Comparison of ENCODE assay signal across 1 cellular context in the genomic region with DNA sequence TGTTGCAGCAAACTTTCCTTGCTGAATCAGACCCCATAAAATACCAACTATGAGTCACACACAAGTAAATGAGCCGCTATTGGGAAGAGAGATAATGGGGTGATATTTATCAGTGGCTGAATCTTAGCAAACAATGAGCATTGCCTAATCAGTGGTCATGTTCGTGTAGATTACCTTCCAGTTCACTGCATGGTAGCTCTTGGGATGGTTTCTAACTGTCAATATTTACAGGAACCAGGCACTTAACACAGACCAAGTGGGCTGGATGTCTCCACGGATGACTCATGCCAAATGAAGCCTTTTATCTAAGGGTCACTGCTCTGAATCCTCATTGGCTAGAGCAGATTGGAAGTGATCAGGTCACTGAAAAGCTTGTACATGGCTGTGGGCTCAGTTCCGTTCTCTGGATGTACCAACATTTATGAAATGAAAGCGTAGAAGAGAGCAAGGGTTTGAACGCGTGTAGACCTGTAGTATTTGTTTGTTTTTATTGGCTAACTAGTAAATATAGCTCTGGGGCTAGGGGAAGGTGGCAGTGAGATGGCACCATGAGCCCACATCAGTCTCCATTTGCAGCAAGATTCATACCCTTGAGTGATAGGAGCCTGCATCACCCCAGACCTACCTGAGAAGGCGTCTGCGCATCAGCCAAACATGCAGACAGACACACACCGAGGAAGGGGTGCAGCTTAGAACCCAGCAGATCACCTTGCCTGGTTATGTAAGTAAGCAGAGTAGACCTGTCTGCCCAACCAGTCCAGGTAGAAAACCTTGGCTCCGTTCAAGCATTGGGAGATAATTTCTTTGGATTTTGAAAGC.
TF ChIP-seq lines count a peak whose summit lies in the region.

No MANE protein-coding gene starts in this region.

TF ChIP-seq in HepG2, 621 proteins besides CTCF, POLR2A, EP300 and RAD21 (continued from another document and continues in another):
- TF ChIP-seq, protein P1, sequence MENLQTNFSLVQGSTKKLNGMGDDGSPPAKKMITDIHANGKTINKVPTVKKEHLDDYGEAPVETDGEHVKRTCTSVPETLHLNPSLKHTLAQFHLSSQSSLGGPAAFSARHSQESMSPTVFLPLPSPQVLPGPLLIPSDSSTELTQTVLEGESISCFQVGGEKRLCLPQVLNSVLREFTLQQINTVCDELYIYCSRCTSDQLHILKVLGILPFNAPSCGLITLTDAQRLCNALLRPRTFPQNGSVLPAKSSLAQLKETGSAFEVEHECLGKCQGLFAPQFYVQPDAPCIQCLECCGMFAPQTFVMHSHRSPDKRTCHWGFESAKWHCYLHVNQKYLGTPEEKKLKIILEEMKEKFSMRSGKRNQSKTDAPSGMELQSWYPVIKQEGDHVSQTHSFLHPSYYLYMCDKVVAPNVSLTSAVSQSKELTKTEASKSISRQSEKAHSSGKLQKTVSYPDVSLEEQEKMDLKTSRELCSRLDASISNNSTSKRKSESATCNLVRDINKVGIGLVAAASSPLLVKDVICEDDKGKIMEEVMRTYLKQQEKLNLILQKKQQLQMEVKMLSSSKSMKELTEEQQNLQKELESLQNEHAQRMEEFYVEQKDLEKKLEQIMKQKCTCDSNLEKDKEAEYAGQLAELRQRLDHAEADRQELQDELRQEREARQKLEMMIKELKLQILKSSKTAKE (CRISPR knock-in tag; IDR thresholded peaks at IDR 0.05; ENCODE audit: borderline replicate concordance), result peak; percentile 95
- TF ChIP-seq, protein P2, sequence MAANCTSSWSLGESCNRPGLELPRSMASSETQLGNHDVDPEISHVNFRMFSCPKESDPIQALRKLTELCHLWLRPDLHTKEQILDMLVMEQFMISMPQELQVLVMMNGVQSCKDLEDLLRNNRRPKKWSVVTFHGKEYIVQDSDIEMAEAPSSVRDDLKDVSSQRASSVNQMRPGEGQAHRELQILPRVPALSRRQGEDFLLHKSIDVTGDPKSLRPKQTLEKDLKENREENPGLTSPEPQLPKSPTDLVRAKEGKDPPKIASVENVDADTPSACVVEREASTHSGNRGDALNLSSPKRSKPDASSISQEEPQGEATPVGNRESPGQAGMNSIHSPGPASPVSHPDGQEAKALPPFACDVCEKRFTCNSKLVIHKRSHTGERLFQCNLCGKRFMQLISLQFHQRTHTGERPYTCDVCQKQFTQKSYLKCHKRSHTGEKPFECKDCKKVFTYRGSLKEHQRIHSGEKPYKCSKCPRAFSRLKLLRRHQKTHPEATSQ (CRISPR knock-in tag; IDR thresholded peaks at IDR 0.05; ENCODE audit: borderline replicate concordance), result peak; percentile 49; the same call in 1 of the 2 replicates
- TF ChIP-seq, protein P3, sequence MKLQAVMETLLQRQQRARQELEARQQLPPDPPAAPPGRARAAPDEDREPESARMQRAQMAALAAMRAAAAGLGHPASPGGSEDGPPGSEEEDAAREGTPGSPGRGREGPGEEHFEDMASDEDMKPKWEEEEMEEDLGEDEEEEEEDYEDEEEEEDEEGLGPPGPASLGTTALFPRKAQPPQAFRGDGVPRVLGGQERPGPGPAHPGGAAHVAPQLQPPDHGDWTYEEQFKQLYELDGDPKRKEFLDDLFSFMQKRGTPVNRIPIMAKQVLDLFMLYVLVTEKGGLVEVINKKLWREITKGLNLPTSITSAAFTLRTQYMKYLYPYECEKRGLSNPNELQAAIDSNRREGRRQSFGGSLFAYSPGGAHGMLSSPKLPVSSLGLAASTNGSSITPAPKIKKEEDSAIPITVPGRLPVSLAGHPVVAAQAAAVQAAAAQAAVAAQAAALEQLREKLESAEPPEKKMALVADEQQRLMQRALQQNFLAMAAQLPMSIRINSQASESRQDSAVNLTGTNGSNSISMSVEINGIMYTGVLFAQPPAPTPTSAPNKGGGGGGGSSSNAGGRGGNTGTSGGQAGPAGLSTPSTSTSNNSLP (IDR thresholded peaks at IDR 0.05; ENCODE audit: low read depth, low read length), result peak; percentile 94
- no peak for TF ChIP-seq PLRG1 (conservative IDR thresholded peaks at IDR 0.05)
- TF ChIP-seq, protein P4, sequence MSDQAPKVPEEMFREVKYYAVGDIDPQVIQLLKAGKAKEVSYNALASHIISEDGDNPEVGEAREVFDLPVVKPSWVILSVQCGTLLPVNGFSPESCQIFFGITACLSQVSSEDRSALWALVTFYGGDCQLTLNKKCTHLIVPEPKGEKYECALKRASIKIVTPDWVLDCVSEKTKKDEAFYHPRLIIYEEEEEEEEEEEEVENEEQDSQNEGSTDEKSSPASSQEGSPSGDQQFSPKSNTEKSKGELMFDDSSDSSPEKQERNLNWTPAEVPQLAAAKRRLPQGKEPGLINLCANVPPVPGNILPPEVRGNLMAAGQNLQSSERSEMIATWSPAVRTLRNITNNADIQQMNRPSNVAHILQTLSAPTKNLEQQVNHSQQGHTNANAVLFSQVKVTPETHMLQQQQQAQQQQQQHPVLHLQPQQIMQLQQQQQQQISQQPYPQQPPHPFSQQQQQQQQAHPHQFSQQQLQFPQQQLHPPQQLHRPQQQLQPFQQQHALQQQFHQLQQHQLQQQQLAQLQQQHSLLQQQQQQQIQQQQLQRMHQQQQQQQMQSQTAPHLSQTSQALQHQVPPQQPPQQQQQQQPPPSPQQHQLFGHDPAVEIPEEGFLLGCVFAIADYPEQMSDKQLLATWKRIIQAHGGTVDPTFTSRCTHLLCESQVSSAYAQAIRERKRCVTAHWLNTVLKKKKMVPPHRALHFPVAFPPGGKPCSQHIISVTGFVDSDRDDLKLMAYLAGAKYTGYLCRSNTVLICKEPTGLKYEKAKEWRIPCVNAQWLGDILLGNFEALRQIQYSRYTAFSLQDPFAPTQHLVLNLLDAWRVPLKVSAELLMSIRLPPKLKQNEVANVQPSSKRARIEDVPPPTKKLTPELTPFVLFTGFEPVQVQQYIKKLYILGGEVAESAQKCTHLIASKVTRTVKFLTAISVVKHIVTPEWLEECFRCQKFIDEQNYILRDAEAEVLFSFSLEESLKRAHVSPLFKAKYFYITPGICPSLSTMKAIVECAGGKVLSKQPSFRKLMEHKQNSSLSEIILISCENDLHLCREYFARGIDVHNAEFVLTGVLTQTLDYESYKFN (CRISPR knock-in tag; conservative IDR thresholded peaks at IDR 0.05), result peak; percentile 96
- TF ChIP-seq ZNF232 (CRISPR knock-in tag; IDR thresholded peaks at IDR 0.05; ENCODE audit: borderline replicate concordance), result peak; percentile 33; the same call in 1 of the 2 replicates
- peak; percentile 53 for TF ChIP-seq ASH2L (IDR thresholded peaks at IDR 0.05; ENCODE audit: insufficient read length, low read depth, low read length)
- no peak for TF ChIP-seq ZNF563 (CRISPR knock-in tag; IDR thresholded peaks at IDR 0.05)
- TF ChIP-seq MED8 (CRISPR knock-in tag; IDR thresholded peaks at IDR 0.05; ENCODE audit: insufficient replicate concordance), result peak; percentile 100
- TF ChIP-seq RXRA (CRISPR knock-in tag; IDR thresholded peaks at IDR 0.05), result peak; percentile 92; the same call in 1 of the 2 replicates
- TF ChIP-seq, protein P5, sequence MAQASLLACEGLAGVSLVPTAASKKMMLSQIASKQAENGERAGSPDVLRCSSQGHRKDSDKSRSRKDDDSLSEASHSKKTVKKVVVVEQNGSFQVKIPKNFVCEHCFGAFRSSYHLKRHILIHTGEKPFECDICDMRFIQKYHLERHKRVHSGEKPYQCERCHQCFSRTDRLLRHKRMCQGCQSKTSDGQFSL (CRISPR knock-in tag; IDR thresholded peaks at IDR 0.05), result no peak
- 0 out of 2 replicates have a peak, but pooled peaks have one; percentile 44 for TF ChIP-seq ARHGAP35 (CRISPR knock-in tag; IDR thresholded peaks at IDR 0.05; ENCODE audit: borderline replicate concordance)
- TF ChIP-seq, protein P6, sequence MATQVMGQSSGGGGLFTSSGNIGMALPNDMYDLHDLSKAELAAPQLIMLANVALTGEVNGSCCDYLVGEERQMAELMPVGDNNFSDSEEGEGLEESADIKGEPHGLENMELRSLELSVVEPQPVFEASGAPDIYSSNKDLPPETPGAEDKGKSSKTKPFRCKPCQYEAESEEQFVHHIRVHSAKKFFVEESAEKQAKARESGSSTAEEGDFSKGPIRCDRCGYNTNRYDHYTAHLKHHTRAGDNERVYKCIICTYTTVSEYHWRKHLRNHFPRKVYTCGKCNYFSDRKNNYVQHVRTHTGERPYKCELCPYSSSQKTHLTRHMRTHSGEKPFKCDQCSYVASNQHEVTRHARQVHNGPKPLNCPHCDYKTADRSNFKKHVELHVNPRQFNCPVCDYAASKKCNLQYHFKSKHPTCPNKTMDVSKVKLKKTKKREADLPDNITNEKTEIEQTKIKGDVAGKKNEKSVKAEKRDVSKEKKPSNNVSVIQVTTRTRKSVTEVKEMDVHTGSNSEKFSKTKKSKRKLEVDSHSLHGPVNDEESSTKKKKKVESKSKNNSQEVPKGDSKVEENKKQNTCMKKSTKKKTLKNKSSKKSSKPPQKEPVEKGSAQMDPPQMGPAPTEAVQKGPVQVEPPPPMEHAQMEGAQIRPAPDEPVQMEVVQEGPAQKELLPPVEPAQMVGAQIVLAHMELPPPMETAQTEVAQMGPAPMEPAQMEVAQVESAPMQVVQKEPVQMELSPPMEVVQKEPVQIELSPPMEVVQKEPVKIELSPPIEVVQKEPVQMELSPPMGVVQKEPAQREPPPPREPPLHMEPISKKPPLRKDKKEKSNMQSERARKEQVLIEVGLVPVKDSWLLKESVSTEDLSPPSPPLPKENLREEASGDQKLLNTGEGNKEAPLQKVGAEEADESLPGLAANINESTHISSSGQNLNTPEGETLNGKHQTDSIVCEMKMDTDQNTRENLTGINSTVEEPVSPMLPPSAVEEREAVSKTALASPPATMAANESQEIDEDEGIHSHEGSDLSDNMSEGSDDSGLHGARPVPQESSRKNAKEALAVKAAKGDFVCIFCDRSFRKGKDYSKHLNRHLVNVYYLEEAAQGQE (IDR thresholded peaks at IDR 0.05; ENCODE audit: borderline replicate concordance in 1 of 2, low read depth in 1 of 2, low read length in 2 of 2), result no peak; a peak in 1 of 4 replicates
- no peak; the same call in 1 of the 2 replicates for TF ChIP-seq PRMT3 (CRISPR knock-in tag; IDR thresholded peaks at IDR 0.05; ENCODE audit: borderline replicate concordance, low read depth)
- no peak for TF ChIP-seq PCBP1 (IDR thresholded peaks at IDR 0.05; ENCODE audit: borderline replicate concordance, low read depth, low read length)
- TF ChIP-seq SP5 (CRISPR knock-in tag; IDR thresholded peaks at IDR 0.05; ENCODE audit: borderline replicate concordance, low read depth), result peak; percentile 85
- no peak for TF ChIP-seq NFIC (IDR thresholded peaks at IDR 0.05; ENCODE audit: low read length)
- no peak for TF ChIP-seq MATR3 (CRISPR knock-in tag; IDR thresholded peaks at IDR 0.05)
- peak; percentile 87 for TF ChIP-seq ZFP36L1 (CRISPR knock-in tag; IDR thresholded peaks at IDR 0.05)
- TF ChIP-seq KDM4B (CRISPR knock-in tag; IDR thresholded peaks at IDR 0.05), result peak; percentile 57; the same call in 1 of the 2 replicates
- no peak for TF ChIP-seq ZNF720 (CRISPR knock-in tag; IDR thresholded peaks at IDR 0.05)
- TF ChIP-seq, protein P7, sequence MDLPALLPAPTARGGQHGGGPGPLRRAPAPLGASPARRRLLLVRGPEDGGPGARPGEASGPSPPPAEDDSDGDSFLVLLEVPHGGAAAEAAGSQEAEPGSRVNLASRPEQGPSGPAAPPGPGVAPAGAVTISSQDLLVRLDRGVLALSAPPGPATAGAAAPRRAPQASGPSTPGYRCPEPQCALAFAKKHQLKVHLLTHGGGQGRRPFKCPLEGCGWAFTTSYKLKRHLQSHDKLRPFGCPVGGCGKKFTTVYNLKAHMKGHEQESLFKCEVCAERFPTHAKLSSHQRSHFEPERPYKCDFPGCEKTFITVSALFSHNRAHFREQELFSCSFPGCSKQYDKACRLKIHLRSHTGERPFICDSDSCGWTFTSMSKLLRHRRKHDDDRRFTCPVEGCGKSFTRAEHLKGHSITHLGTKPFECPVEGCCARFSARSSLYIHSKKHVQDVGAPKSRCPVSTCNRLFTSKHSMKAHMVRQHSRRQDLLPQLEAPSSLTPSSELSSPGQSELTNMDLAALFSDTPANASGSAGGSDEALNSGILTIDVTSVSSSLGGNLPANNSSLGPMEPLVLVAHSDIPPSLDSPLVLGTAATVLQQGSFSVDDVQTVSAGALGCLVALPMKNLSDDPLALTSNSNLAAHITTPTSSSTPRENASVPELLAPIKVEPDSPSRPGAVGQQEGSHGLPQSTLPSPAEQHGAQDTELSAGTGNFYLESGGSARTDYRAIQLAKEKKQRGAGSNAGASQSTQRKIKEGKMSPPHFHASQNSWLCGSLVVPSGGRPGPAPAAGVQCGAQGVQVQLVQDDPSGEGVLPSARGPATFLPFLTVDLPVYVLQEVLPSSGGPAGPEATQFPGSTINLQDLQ (CRISPR knock-in tag; IDR thresholded peaks at IDR 0.05), result peak; percentile 54; the same call in 1 of the 2 replicates
- TF ChIP-seq ZSCAN21 (CRISPR knock-in tag; IDR thresholded peaks at IDR 0.05; ENCODE audit: borderline replicate concordance), result peak; percentile 72; the same call in 1 of the 2 replicates
- peak; percentile 46; the same call in 1 of the 2 replicates for TF ChIP-seq ZNF619 (CRISPR knock-in tag; IDR thresholded peaks at IDR 0.05)
- TF ChIP-seq ZNF484 (CRISPR knock-in tag; IDR thresholded peaks at IDR 0.05; ENCODE audit: borderline replicate concordance, low read depth), result no peak
- TF ChIP-seq TEAD3 (CRISPR knock-in tag; optimal IDR thresholded peaks at IDR 0.05; ENCODE audit: borderline replicate concordance), result peak; percentile 97
- TF ChIP-seq IKZF4 (CRISPR knock-in tag; IDR thresholded peaks at IDR 0.05; ENCODE audit: borderline replicate concordance, low read depth, not compliant biosample characterization), result peak; percentile 30
- TF ChIP-seq ETV5 (CRISPR knock-in tag; IDR thresholded peaks at IDR 0.05; ENCODE audit: borderline replicate concordance), result peak; percentile 98
- no peak; the same call in 1 of the 2 replicates for TF ChIP-seq ZNF7 (CRISPR knock-in tag; IDR thresholded peaks at IDR 0.05)
- TF ChIP-seq, protein P8, sequence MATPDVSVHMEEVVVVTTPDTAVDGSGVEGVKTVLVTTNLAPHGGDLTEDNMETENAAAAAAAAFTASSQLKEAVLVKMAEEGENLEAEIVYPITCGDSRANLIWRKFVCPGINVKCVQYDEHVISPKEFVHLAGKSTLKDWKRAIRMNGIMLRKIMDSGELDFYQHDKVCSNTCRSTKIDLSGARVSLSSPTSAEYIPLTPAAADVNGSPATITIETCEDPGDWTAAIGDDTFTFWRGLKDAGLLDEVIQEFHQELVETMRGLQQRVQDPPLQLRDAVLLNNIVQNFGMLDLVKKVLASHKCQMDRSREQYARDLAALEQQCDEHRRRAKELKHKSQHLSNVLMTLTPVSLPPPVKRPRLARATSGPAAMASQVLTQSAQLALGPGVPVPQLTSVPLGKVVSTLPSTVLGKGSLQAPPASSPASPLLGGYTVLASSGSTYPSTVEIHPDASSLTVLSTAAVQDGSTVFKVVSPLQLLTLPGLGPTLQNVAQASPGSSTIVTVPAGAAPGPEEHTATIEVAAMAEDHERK (CRISPR knock-in tag; IDR thresholded peaks at IDR 0.05; ENCODE audit: low read depth), result peak; percentile 37; the same call in 1 of the 2 replicates
- TF ChIP-seq, protein P9, sequence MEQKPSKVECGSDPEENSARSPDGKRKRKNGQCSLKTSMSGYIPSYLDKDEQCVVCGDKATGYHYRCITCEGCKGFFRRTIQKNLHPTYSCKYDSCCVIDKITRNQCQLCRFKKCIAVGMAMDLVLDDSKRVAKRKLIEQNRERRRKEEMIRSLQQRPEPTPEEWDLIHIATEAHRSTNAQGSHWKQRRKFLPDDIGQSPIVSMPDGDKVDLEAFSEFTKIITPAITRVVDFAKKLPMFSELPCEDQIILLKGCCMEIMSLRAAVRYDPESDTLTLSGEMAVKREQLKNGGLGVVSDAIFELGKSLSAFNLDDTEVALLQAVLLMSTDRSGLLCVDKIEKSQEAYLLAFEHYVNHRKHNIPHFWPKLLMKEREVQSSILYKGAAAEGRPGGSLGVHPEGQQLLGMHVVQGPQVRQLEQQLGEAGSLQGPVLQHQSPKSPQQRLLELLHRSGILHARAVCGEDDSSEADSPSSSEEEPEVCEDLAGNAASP (CRISPR knock-in tag; IDR thresholded peaks at IDR 0.05; ENCODE audit: borderline replicate concordance), result peak; percentile 96
